In genomic region chr5:43203373-43203772, GRCh38 we compare ENCODE assay signal across 16 cellular contexts. TPM values are rescaled to one million over a fixed set of nuclear protein-coding genes. Genes with fewer than 3 reads are reported as not detected.
"Had no signal": no experiment of that assay in that cellular context is flagged by ENCODE, and none has a peak within 500 bp of the region (broad histone marks: within the 10 kb centered on the region; RNA-seq: fewer than 3 reads in every experiment).

No MANE protein-coding gene starts in this region.

- H3K4me1 Mint-ChIP-seq: activated CD4-positive, alpha-beta T cell treated with anti-CD3 and anti-CD28 coated beads, Interleukin-2, amount 10 ng/mL, durations not matched to agents 7 days and 5 days; activated naive CD4-positive, alpha-beta T cell treated with anti-CD3 and anti-CD28 coated beads, Interleukin-2, amount 50 U/mL, for 24 hours; memory B cell; natural killer cell had no signal

- FAIRE-seq: kidney had no signal

- ATAC-seq: gastroesophageal sphincter; natural killer cell; psoas muscle; right lobe of liver; stimulated activated effector memory CD8-positive, alpha-beta T cell treated with anti-CD3 and anti-CD28 coated beads, Interleukin-12 subunit alpha, Interleukin-12 subunit beta, amount 100 ng/mL, for 72 hours; WTC11 had no signal

- DNase-seq: activated CD4-positive, alpha-beta T cell treated with anti-CD3 and anti-CD28 coated beads, Interleukin-2, amount 10 ng/mL, durations not matched to agents 7 days and 5 days; activated T-cell treated with anti-CD3 and anti-CD28 coated beads for 4 hours; endodermal cell; erythroblast; kidney; left ventricle myocardium inferior; natural killer cell; occipital lobe; psoas muscle; right lobe of liver; transverse colon had no signal

- H3K27me3 Mint-ChIP-seq: activated naive CD4-positive, alpha-beta T cell treated with anti-CD3 and anti-CD28 coated beads, Interleukin-2, amount 50 U/mL, for 24 hours had no signal

- H3K27ac Mint-ChIP-seq: activated CD4-positive, alpha-beta T cell treated with anti-CD3 and anti-CD28 coated beads, Interleukin-2, amount 10 ng/mL, durations not matched to agents 7 days and 5 days; activated naive CD4-positive, alpha-beta T cell treated with anti-CD3 and anti-CD28 coated beads, Interleukin-2, amount 50 U/mL, for 24 hours; endodermal cell; memory B cell; natural killer cell; stimulated activated effector memory CD8-positive, alpha-beta T cell treated with anti-CD3 and anti-CD28 coated beads, Interleukin-12 subunit alpha, Interleukin-12 subunit beta, amount 100 ng/mL, for 72 hours; WTC11 had no signal

- H3K4me3 ChIP-seq: gastroesophageal sphincter, left ventricle myocardium inferior, psoas muscle, right lobe of liver, transverse colon had no signal

- H3K9me3 Mint-ChIP-seq: activated CD4-positive, alpha-beta T cell treated with anti-CD3 and anti-CD28 coated beads, Interleukin-2, amount 10 ng/mL, durations not matched to agents 7 days and 5 days; activated naive CD4-positive, alpha-beta T cell treated with anti-CD3 and anti-CD28 coated beads, Interleukin-2, amount 50 U/mL, for 24 hours; stimulated activated effector memory CD8-positive, alpha-beta T cell treated with anti-CD3 and anti-CD28 coated beads, Interleukin-12 subunit alpha, Interleukin-12 subunit beta, amount 100 ng/mL, for 72 hours had no signal

- H3K36me3 Mint-ChIP-seq: activated naive CD4-positive, alpha-beta T cell treated with anti-CD3 and anti-CD28 coated beads, Interleukin-2, amount 50 U/mL, for 24 hours; natural killer cell; WTC11 had no signal

- H3K4me3 Mint-ChIP-seq: activated CD4-positive, alpha-beta T cell treated with anti-CD3 and anti-CD28 coated beads, Interleukin-2, amount 10 ng/mL, durations not matched to agents 7 days and 5 days; activated naive CD4-positive, alpha-beta T cell treated with anti-CD3 and anti-CD28 coated beads, Interleukin-2, amount 50 U/mL, for 24 hours; endodermal cell; memory B cell; natural killer cell; stimulated activated effector memory CD8-positive, alpha-beta T cell treated with anti-CD3 and anti-CD28 coated beads, Interleukin-12 subunit alpha, Interleukin-12 subunit beta, amount 100 ng/mL, for 72 hours; WTC11 had no signal

RNA-seq across cellular contexts. Expression of gene NIM1K, which starts 11.3 kb away (rescaled TPM):
- total RNA-seq: endodermal cell had no signal
